1 cellular context compared by ENCODE assay signal in the genomic region with DNA sequence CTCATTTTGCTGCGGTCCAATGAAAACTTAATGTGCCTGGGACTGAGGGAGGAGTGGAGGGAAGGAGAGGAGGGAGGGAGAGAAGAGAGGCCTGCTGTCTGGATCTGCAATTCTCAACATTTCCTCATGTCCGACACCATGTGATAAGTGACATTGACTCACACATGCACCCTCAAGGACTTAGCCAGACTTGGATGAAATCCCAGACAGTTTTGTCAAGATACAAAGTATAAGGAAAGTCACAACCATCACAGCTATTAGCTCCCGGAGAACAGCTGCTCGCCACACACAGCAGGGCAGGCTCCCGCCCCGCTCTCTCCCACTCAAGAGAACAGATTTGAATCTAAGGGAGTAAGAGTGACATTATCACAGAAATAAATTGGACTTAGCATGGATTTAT.
TF ChIP-seq lines count a peak whose summit lies in the region.

No MANE protein-coding gene starts in this region.

TF ChIP-seq in K562, 482 proteins besides CTCF, POLR2A, EP300 and RAD21:
- TF ChIP-seq ZNF175 (CRISPR knock-in tag; IDR thresholded peaks at IDR 0.05; ENCODE audit: low read depth) (no peak), TFAM (CRISPR knock-in tag; conservative IDR thresholded peaks at IDR 0.05) (no peak), L3MBTL2 (IDR thresholded peaks at IDR 0.05) (peak; percentile 53), DACH1 (IDR thresholded peaks at IDR 0.05; ENCODE audit: partially characterized antibody) (no peak), SIN3B (IDR thresholded peaks at IDR 0.05; ENCODE audit: low read depth) (no peak), DMBX1 (CRISPR knock-in tag; IDR thresholded peaks at IDR 0.05; ENCODE audit: borderline replicate concordance) (no peak), ZNF76 (CRISPR knock-in tag; IDR thresholded peaks at IDR 0.05; ENCODE audit: borderline replicate concordance) (no peak), FOXA1 (IDR thresholded peaks at IDR 0.05; ENCODE audit: borderline replicate concordance) (no peak), PKNOX1 (IDR thresholded peaks at IDR 0.05) (no peak), ZBTB5 (IDR thresholded peaks at IDR 0.05) (no peak), TCF7 (IDR thresholded peaks at IDR 0.05; ENCODE audit: borderline replicate concordance) (no peak), MCM5 (IDR thresholded peaks at IDR 0.05; ENCODE audit: low read depth) (no peak), ZFX (CRISPR knock-in tag; IDR thresholded peaks at IDR 0.05) (0 out of 2 replicates have a peak, but pooled peaks have one; percentile 3), ZNF592 (IDR thresholded peaks at IDR 0.05) (0 out of 2 replicates have a peak, but pooled peaks have one; percentile 59), LCOR (CRISPR knock-in tag; IDR thresholded peaks at IDR 0.05) (no peak), CBX5 (IDR thresholded peaks at IDR 0.05; ENCODE audit: borderline replicate concordance, low read depth) (no peak), ZFP91 (CRISPR knock-in tag; IDR thresholded peaks at IDR 0.05) (no peak), ZNF384 (IDR thresholded peaks at IDR 0.05; ENCODE audit: low read depth, low read length) (no peak), NCOA2 (IDR thresholded peaks at IDR 0.05; ENCODE audit: partially characterized antibody in 2 of 2) (no peak), SREBF2 (CRISPR knock-in tag; IDR thresholded peaks at IDR 0.05) (no peak), FOS (IDR thresholded peaks at IDR 0.05; ENCODE audit: extremely low read depth, insufficient read length) (no peak), FOSL1 (tag; conservative IDR thresholded peaks at IDR 0.05) (peak; percentile 67; the same call in 1 of the 2 replicates)
- TF ChIP-seq, protein P1, sequence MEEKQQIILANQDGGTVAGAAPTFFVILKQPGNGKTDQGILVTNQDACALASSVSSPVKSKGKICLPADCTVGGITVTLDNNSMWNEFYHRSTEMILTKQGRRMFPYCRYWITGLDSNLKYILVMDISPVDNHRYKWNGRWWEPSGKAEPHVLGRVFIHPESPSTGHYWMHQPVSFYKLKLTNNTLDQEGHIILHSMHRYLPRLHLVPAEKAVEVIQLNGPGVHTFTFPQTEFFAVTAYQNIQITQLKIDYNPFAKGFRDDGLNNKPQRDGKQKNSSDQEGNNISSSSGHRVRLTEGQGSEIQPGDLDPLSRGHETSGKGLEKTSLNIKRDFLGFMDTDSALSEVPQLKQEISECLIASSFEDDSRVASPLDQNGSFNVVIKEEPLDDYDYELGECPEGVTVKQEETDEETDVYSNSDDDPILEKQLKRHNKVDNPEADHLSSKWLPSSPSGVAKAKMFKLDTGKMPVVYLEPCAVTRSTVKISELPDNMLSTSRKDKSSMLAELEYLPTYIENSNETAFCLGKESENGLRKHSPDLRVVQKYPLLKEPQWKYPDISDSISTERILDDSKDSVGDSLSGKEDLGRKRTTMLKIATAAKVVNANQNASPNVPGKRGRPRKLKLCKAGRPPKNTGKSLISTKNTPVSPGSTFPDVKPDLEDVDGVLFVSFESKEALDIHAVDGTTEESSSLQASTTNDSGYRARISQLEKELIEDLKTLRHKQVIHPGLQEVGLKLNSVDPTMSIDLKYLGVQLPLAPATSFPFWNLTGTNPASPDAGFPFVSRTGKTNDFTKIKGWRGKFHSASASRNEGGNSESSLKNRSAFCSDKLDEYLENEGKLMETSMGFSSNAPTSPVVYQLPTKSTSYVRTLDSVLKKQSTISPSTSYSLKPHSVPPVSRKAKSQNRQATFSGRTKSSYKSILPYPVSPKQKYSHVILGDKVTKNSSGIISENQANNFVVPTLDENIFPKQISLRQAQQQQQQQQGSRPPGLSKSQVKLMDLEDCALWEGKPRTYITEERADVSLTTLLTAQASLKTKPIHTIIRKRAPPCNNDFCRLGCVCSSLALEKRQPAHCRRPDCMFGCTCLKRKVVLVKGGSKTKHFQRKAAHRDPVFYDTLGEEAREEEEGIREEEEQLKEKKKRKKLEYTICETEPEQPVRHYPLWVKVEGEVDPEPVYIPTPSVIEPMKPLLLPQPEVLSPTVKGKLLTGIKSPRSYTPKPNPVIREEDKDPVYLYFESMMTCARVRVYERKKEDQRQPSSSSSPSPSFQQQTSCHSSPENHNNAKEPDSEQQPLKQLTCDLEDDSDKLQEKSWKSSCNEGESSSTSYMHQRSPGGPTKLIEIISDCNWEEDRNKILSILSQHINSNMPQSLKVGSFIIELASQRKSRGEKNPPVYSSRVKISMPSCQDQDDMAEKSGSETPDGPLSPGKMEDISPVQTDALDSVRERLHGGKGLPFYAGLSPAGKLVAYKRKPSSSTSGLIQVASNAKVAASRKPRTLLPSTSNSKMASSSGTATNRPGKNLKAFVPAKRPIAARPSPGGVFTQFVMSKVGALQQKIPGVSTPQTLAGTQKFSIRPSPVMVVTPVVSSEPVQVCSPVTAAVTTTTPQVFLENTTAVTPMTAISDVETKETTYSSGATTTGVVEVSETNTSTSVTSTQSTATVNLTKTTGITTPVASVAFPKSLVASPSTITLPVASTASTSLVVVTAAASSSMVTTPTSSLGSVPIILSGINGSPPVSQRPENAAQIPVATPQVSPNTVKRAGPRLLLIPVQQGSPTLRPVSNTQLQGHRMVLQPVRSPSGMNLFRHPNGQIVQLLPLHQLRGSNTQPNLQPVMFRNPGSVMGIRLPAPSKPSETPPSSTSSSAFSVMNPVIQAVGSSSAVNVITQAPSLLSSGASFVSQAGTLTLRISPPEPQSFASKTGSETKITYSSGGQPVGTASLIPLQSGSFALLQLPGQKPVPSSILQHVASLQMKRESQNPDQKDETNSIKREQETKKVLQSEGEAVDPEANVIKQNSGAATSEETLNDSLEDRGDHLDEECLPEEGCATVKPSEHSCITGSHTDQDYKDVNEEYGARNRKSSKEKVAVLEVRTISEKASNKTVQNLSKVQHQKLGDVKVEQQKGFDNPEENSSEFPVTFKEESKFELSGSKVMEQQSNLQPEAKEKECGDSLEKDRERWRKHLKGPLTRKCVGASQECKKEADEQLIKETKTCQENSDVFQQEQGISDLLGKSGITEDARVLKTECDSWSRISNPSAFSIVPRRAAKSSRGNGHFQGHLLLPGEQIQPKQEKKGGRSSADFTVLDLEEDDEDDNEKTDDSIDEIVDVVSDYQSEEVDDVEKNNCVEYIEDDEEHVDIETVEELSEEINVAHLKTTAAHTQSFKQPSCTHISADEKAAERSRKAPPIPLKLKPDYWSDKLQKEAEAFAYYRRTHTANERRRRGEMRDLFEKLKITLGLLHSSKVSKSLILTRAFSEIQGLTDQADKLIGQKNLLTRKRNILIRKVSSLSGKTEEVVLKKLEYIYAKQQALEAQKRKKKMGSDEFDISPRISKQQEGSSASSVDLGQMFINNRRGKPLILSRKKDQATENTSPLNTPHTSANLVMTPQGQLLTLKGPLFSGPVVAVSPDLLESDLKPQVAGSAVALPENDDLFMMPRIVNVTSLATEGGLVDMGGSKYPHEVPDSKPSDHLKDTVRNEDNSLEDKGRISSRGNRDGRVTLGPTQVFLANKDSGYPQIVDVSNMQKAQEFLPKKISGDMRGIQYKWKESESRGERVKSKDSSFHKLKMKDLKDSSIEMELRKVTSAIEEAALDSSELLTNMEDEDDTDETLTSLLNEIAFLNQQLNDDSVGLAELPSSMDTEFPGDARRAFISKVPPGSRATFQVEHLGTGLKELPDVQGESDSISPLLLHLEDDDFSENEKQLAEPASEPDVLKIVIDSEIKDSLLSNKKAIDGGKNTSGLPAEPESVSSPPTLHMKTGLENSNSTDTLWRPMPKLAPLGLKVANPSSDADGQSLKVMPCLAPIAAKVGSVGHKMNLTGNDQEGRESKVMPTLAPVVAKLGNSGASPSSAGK (IDR thresholded peaks at IDR 0.05) = peak; percentile 77
- TF ChIP-seq, protein P2, sequence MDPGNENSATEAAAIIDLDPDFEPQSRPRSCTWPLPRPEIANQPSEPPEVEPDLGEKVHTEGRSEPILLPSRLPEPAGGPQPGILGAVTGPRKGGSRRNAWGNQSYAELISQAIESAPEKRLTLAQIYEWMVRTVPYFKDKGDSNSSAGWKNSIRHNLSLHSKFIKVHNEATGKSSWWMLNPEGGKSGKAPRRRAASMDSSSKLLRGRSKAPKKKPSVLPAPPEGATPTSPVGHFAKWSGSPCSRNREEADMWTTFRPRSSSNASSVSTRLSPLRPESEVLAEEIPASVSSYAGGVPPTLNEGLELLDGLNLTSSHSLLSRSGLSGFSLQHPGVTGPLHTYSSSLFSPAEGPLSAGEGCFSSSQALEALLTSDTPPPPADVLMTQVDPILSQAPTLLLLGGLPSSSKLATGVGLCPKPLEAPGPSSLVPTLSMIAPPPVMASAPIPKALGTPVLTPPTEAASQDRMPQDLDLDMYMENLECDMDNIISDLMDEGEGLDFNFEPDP (CRISPR knock-in tag; IDR thresholded peaks at IDR 0.05) = no peak
- TF ChIP-seq, protein P3, sequence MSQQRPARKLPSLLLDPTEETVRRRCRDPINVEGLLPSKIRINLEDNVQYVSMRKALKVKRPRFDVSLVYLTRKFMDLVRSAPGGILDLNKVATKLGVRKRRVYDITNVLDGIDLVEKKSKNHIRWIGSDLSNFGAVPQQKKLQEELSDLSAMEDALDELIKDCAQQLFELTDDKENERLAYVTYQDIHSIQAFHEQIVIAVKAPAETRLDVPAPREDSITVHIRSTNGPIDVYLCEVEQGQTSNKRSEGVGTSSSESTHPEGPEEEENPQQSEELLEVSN (IDR thresholded peaks at IDR 0.05; ENCODE audit: borderline replicate concordance in 1 of 2, extremely low read depth in 1 of 2, insufficient read depth in 1 of 2, insufficient read length in 1 of 2, low read depth in 1 of 2, low read length in 1 of 2, poor library complexity in 1 of 2, severe bottlenecking in 1 of 2) = peak; percentile 12 to 44
